13 cellular contexts compared by ENCODE assay signal in genomic region chr10:59879363-59879935, GRCh38. TPM values are rescaled to one million over a fixed set of nuclear protein-coding genes. Genes with fewer than 3 reads are reported as not detected.
DNase-seq lines count a peak whose midpoint lies in the region; ATAC-seq, FAIRE-seq and TF ChIP-seq lines count a peak whose summit lies in the region.
"Had no signal": no experiment of that assay in that cellular context is flagged by ENCODE, and none has a peak within 500 bp of the region (broad histone marks: within the 10 kb centered on the region; RNA-seq: fewer than 3 reads in every experiment).

No MANE protein-coding gene starts in this region.

- no peaks in the 10 kb centered on the region for H3K27me3 Mint-ChIP-seq in activated naive CD4-positive, alpha-beta T cell treated with anti-CD3 and anti-CD28 coated beads for 36 hours (ENCODE audit: low read depth)
- no peaks in the 10 kb centered on the region for H3K27me3 Mint-ChIP-seq in stimulated activated naive CD8-positive, alpha-beta T cell treated with anti-CD3 and anti-CD28 coated beads, Interleukin-15, amount 100 ng/mL, for 72 hours

- peak overlapping the region; percentile 86 for H3K27ac Mint-ChIP-seq in activated naive CD4-positive, alpha-beta T cell treated with anti-CD3 and anti-CD28 coated beads for 36 hours
- H3K27ac Mint-ChIP-seq in stimulated activated naive CD8-positive, alpha-beta T cell treated with anti-CD3 and anti-CD28 coated beads, Interleukin-15, amount 100 ng/mL, for 72 hours = peak overlapping the region; percentile 3 to 95

- ATAC-seq in HG02763 (IDR thresholded peaks at IDR 0.05; ENCODE audit: unreplicated experiment) (peak; percentile 42), HG02970 (IDR thresholded peaks at IDR 0.05; ENCODE audit: low FRiP score, unreplicated experiment) (no peak), left lobe of liver (no peak)
- ATAC-seq in stimulated activated naive CD8-positive, alpha-beta T cell treated with anti-CD3 and anti-CD28 coated beads, Interleukin-15, amount 100 ng/mL, for 72 hours = peak; percentile 66
- ATAC-seq: left ventricle myocardium superior had no signal

- TF ChIP-seq CTCF in NB4 (IDR thresholded peaks at IDR 0.05; ENCODE audit: low read depth, low read length) = no peak

- H3K4me3 ChIP-seq in NB4 (ENCODE audit: low read depth, low read length) = no peak overlapping the region
- H3K4me3 ChIP-seq: esophagus muscularis mucosa, skin epidermis, suprapubic skin had no signal

- H3K4me1 Mint-ChIP-seq in activated naive CD4-positive, alpha-beta T cell treated with anti-CD3 and anti-CD28 coated beads for 36 hours (ENCODE audit: low read depth) = peaks cover 87% of the 10 kb centered on the region
- peaks cover 85% of the 10 kb centered on the region for H3K4me1 Mint-ChIP-seq in stimulated activated naive CD8-positive, alpha-beta T cell treated with anti-CD3 and anti-CD28 coated beads, Interleukin-15, amount 100 ng/mL, for 72 hours

- DNase-seq in activated naive CD4-positive, alpha-beta T cell treated with anti-CD3 and anti-CD28 coated beads for 36 hours = no peak
- no peak for DNase-seq in activated naive CD4-positive, alpha-beta T cell treated with anti-CD3 and anti-CD28 coated beads, Interleukin-2, amount 50 U/mL, for 16 hours
- DNase-seq in NB4 (ENCODE audit: low read depth) = peak; percentile 9
- peak; percentile 30 to 44 for DNase-seq in stimulated activated naive CD8-positive, alpha-beta T cell treated with anti-CD3 and anti-CD28 coated beads, Interleukin-15, amount 100 ng/mL, for 72 hours
- DNase-seq in frontal cortex (ENCODE audit: low spot score in 2 of 2) = no peak
- no peak for DNase-seq in left lobe of liver (ENCODE audit: low spot score)
- DNase-seq: left ventricle myocardium superior, SHP77 had no signal

- peaks cover 1% of the 10 kb centered on the region for H3K9me3 Mint-ChIP-seq in activated naive CD4-positive, alpha-beta T cell treated with anti-CD3 and anti-CD28 coated beads for 36 hours
- no peaks in the 10 kb centered on the region for H3K9me3 Mint-ChIP-seq in stimulated activated naive CD8-positive, alpha-beta T cell treated with anti-CD3 and anti-CD28 coated beads, Interleukin-15, amount 100 ng/mL, for 72 hours

- CTCF ChIA-PET in activated naive CD4-positive, alpha-beta T cell treated with anti-CD3 and anti-CD28 coated beads for 36 hours (lab: Charles Lee) = interaction anchor here (1.0 to 2.6 kb wide), 5 partner anchors 15 to 55 kb away, joined by 3 to 21 read pairs (median 4); partner anchors contain the start of gene CCDC6

- peak overlapping the region; percentile 3 for H3K4me3 Mint-ChIP-seq in activated naive CD4-positive, alpha-beta T cell treated with anti-CD3 and anti-CD28 coated beads for 36 hours
- H3K4me3 Mint-ChIP-seq in stimulated activated naive CD8-positive, alpha-beta T cell treated with anti-CD3 and anti-CD28 coated beads, Interleukin-15, amount 100 ng/mL, for 72 hours = peak overlapping the region; percentile 60 to 64

- intact Hi-C loops in activated naive CD4-positive, alpha-beta T cell treated with anti-CD3 and anti-CD28 coated beads for 36 hours (cut with micrococcal nuclease) = no loop called here

- no peak for FAIRE-seq in frontal cortex (lab: Jason Lieb, UNC)

- TF ChIP-seq POLR2A in NB4 (IDR thresholded peaks at IDR 0.05; ENCODE audit: extremely low read depth, insufficient read length) = no peak

- peaks cover 14% of the 10 kb centered on the region for H3K36me3 Mint-ChIP-seq in activated naive CD4-positive, alpha-beta T cell treated with anti-CD3 and anti-CD28 coated beads for 36 hours (ENCODE audit: low read depth)

RNA-seq across cellular contexts. Expression of gene CCDC6, which starts 26.9 kb away (rescaled TPM):
- total RNA-seq in activated naive CD4-positive, alpha-beta T cell treated with anti-CD3 and anti-CD28 coated beads for 36 hours = 10 to 100 TPM; 43.1 to 44.9 TPM
- 29.8 TPM for total RNA-seq in frontal cortex
- total RNA-seq in left lobe of liver = 8.4 TPM

Comparison
In these comparisons a context has a peak if more than half of its experiments do, and no peak if none do; other contexts are left out.
1. DNase-seq: peak in NB4 (single experiment) and stimulated activated naive CD8-positive, alpha-beta T cell treated with anti-CD3 and anti-CD28 coated beads, Interleukin-15, amount 100 ng/mL, for 72 hours (2 of 2); none in activated naive CD4-positive, alpha-beta T cell treated with anti-CD3 and anti-CD28 coated beads for 36 hours (single experiment), activated naive CD4-positive, alpha-beta T cell treated with anti-CD3 and anti-CD28 coated beads, Interleukin-2, amount 50 U/mL, for 16 hours (single experiment), frontal cortex (0 of 2) and left lobe of liver (single experiment).
2. ATAC-seq: peak in HG02763 (single experiment) and stimulated activated naive CD8-positive, alpha-beta T cell treated with anti-CD3 and anti-CD28 coated beads, Interleukin-15, amount 100 ng/mL, for 72 hours (single experiment); none in HG02970 (single experiment) and left lobe of liver (single experiment).